ENCODE assay signal across 25 cellular contexts in the genomic region with DNA sequence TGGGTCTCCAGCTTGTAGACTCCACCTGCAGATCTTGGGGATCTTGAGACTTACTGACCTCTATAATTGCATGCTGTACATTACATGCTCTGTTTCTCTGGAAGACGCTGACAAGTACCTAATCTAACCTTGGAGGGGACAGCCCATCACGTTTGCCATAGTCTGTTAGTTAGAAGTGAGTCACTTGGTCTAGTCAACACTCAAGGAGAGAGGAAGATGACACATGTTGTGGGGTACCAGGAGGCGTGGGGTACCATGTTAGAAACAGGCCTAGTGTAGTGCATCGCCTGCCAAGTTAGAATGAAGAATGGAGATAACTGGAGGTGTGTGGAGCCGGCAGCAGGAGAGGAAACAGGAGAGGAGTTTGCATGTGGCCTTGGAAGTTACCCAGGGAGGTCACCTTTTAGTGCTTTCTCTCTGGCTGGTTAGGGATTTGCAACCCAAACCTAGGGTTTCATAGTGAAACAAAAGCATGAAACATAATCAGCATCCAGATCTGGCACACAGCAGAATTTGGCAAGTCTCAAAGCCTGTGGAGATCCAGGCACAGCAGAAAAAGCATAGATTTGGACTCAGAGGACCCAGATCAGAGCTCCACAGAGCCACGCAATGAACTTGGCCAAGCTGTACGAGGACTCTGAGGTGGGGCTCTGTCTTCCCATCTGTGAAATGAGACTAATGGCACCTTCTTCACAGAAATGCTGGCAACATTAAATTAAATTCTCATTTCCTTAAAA.
DNase-seq lines count a peak whose midpoint lies in the region; ATAC-seq and TF ChIP-seq lines count a peak whose summit lies in the region.
"Had no signal": no experiment of that assay in that cellular context is flagged by ENCODE, and none has a peak within 500 bp of the region (broad histone marks: within the 10 kb centered on the region; RNA-seq: fewer than 3 reads in every experiment).

No MANE protein-coding gene starts in this region.

- no peak overlapping the region for H3K56ac ChIP-seq in IMR-90 (ENCODE audit: extremely low read depth, insufficient read depth, low read length)

- no peaks in the 10 kb centered on the region for H4K20me1 ChIP-seq in IMR-90 (ENCODE audit: insufficient read depth, low read length)

- H2BK15ac ChIP-seq in IMR-90 (ENCODE audit: low read depth, low read length): peak overlapping the region; percentile 13; the same call in 1 of the 3 replicates

- no peaks in the 10 kb centered on the region for H3K36me3 Mint-ChIP-seq in activated naive CD4-positive, alpha-beta T cell treated with anti-CD3 and anti-CD28 coated beads, Interleukin-2, amount 50 U/mL, for 72 hours
- H3K36me3 Mint-ChIP-seq in dendritic cell treated with granulocyte-macrophage colony-stimulating factor and Interleukin-4, amounts not matched to agents 40 ng/mL and 50 ng/mL, for 4 days (ENCODE audit: low read depth): peaks cover 4% of the 10 kb centered on the region

- BruUV-seq in IMR-90 (replicated peaks; lab: Mats Ljungman, UMichigan): no TSS peak

- CTCF ChIA-PET in IMR-90 (lab: Yijun Ruan, JAX): no interaction called here

- H3K9ac ChIP-seq in IMR-90 (ENCODE audit: low read depth, low read length): no peak overlapping the region

- no peaks in the 10 kb centered on the region for H3K79me1 ChIP-seq in IMR-90 (ENCODE audit: low read depth in 1 of 2, low read length in 2 of 2)

- peak overlapping the region; percentile 21; the same call in 1 of the 2 replicates for H3K4ac ChIP-seq in IMR-90 (ENCODE audit: low read depth, low read length)

- H3K27me3 ChIP-seq in IMR-90 (ENCODE audit: control insufficient read depth, insufficient read depth, low read length) (no peaks in the 10 kb centered on the region), body of pancreas (no peaks in the 10 kb centered on the region), transverse colon (no peaks in the 10 kb centered on the region)
- H3K27me3 ChIP-seq: gastroesophageal sphincter, tibial artery had no signal

- in situ Hi-C loops in IMR-90 (cut with MboI; ENCODE audit: low sequenced_read_pairs) (no loop called here), transverse colon (cut with MboI; ENCODE audit: low pct_ligation_motif_present in 1 of 4, low pct_unique_long_range_greater_than_20kb in 1 of 4, low sequenced_read_pairs in 3 of 4) (no loop called here)

- TF ChIP-seq CTCF in IMR-90 (conservative IDR thresholded peaks at IDR 0.05; ENCODE audit: low read depth, low read length) (no peak), body of pancreas (IDR thresholded peaks at IDR 0.05) (no peak), transverse colon (IDR thresholded peaks at IDR 0.05) (no peak)

- no peak overlapping the region; the same call in 1 of the 2 replicates for H2BK20ac ChIP-seq in IMR-90 (ENCODE audit: low read depth, low read length)

- dilution Hi-C loops in IMR-90 (cut with HindIII; ENCODE audit: low sequenced_read_pairs, unreplicated experiment): no loop called here

- H3K27me3 Mint-ChIP-seq in dendritic cell treated with granulocyte-macrophage colony-stimulating factor and Interleukin-4, amounts not matched to agents 40 ng/mL and 50 ng/mL, for 4 days: no peaks in the 10 kb centered on the region

- H3K9me1 ChIP-seq in IMR-90 (ENCODE audit: insufficient read depth, low read length): peaks cover 15% of the 10 kb centered on the region; the same call in 1 of the 2 replicates

- TF ChIP-seq RAD21 in IMR-90 (IDR thresholded peaks at IDR 0.05; ENCODE audit: low read length): no peak

- H3K18ac ChIP-seq in IMR-90 (ENCODE audit: low read depth, low read length): no peak overlapping the region

- no peak overlapping the region for H3K27ac ChIP-seq in IMR-90 (ENCODE audit: insufficient read depth, low read length)
- H3K27ac ChIP-seq in body of pancreas: no peak overlapping the region
- no peak overlapping the region for H3K27ac ChIP-seq in transverse colon
- H3K27ac ChIP-seq: gastroesophageal sphincter, neutrophil, tibial artery had no signal

- H4K91ac ChIP-seq in IMR-90 (ENCODE audit: insufficient read depth, low read depth, low read length): no peak overlapping the region

- peak overlapping the region; percentile 12; the same call in 1 of the 2 replicates for H2BK120ac ChIP-seq in IMR-90 (ENCODE audit: low read depth, low read length)

- WGBS in IMR-90 (ENCODE audit: extremely low coverage in 2 of 2, insufficient read length in 1 of 2), 2 experiments: 83% methylated on average over 2 of the region's 7 CpGs; no CpG with 5 or more reads in 1 of the 2 experiments
- 69 to 75% methylated on average over 7 of the region's 7 CpGs for WGBS in body of pancreas, 2 donors
- WGBS in transverse colon (ENCODE audit: low coverage in 1 of 2), 2 donors: 81 to 85% methylated on average over 7 of the region's 7 CpGs

- no peak overlapping the region for H2AK9ac ChIP-seq in IMR-90 (replicated peaks; ENCODE audit: low read depth, low read length, poor library complexity)

- no peak overlapping the region for H3K23ac ChIP-seq in IMR-90 (ENCODE audit: low read depth, low read length)

- H3K4me3 ChIP-seq in IMR-90 (ENCODE audit: insufficient read depth, low read depth, low read length) (no peak overlapping the region), body of pancreas (no peak overlapping the region), transverse colon (no peak overlapping the region)
- H3K4me3 ChIP-seq: gastroesophageal sphincter, GM23338, K562, smooth muscle cell, tibial artery had no signal

- peak overlapping the region; percentile 56; the same call in 1 of the 2 replicates for H2AK5ac ChIP-seq in IMR-90 (ENCODE audit: low read depth, low read length)

- H2AFZ ChIP-seq in IMR-90 (replicated peaks; ENCODE audit: low read length, poor library complexity): no peak overlapping the region
- H2AFZ ChIP-seq: GM23338 had no signal

- peaks cover 90% of the 10 kb centered on the region for H3K4me1 Mint-ChIP-seq in dendritic cell treated with granulocyte-macrophage colony-stimulating factor and Interleukin-4, amounts not matched to agents 40 ng/mL and 50 ng/mL, for 4 days (ENCODE audit: low read depth)
- H3K4me1 Mint-ChIP-seq: GM23338 had no signal

- no peak overlapping the region for H4K8ac ChIP-seq in IMR-90 (ENCODE audit: low read depth in 2 of 2, low read length in 2 of 2)

- H3K9me3 ChIP-seq in IMR-90 (ENCODE audit: control insufficient read depth, insufficient read depth, low read length) (no peaks in the 10 kb centered on the region), body of pancreas (no peaks in the 10 kb centered on the region), transverse colon (no peaks in the 10 kb centered on the region)
- H3K9me3 ChIP-seq: gastroesophageal sphincter, neutrophil, tibial artery had no signal

- no peak overlapping the region for H2BK5ac ChIP-seq in IMR-90 (ENCODE audit: low read depth, low read length, poor library complexity, severe bottlenecking)

- no peak overlapping the region for H3K4me3 Mint-ChIP-seq in dendritic cell treated with granulocyte-macrophage colony-stimulating factor and Interleukin-4, amounts not matched to agents 40 ng/mL and 50 ng/mL, for 4 days
- H3K4me3 Mint-ChIP-seq: GM23338 had no signal

- intact Hi-C loops in IMR-90 (cut with micrococcal nuclease) (no loop called here), body of pancreas (cut with DNase I) (no loop called here), transverse colon (cut with DNase I; ENCODE audit: low total_unique reads) (no loop called here)
- intact Hi-C loops in dendritic cell treated with granulocyte-macrophage colony-stimulating factor and Interleukin-4, amounts not matched to agents 40 ng/mL and 50 ng/mL, for 4 days (cut with micrococcal nuclease): loop anchor here (5.0 kb wide), 1 partner anchor 46 kb away; no protein-coding TSS in a partner anchor

- H3K4me2 ChIP-seq in IMR-90 (ENCODE audit: low read depth, low read length): no peak overlapping the region
- H3K4me2 ChIP-seq: GM23338, smooth muscle cell had no signal

- no peak overlapping the region for H3K14ac ChIP-seq in IMR-90 (replicated peaks; ENCODE audit: low read depth, low read length)

- TF ChIP-seq EP300 in transverse colon (IDR thresholded peaks at IDR 0.05; ENCODE audit: low read depth): no peak

- no peaks in the 10 kb centered on the region for H3K9me3 Mint-ChIP-seq in activated naive CD4-positive, alpha-beta T cell treated with anti-CD3 and anti-CD28 coated beads, Interleukin-2, amount 50 U/mL, for 72 hours
- H3K9me3 Mint-ChIP-seq in dendritic cell treated with granulocyte-macrophage colony-stimulating factor and Interleukin-4, amounts not matched to agents 40 ng/mL and 50 ng/mL, for 4 days: no peaks in the 10 kb centered on the region
- H3K9me3 Mint-ChIP-seq: GM23338 had no signal

- peak; percentile 70 to 76 for ATAC-seq in activated naive CD4-positive, alpha-beta T cell treated with anti-CD3 and anti-CD28 coated beads, Interleukin-2, amount 50 U/mL, for 72 hours
- no peak for ATAC-seq in IMR-90 (ENCODE audit: low read depth)
- no peak for ATAC-seq in body of pancreas
- ATAC-seq: gastroesophageal sphincter, GM23338, K562 had no signal

- H3K4me1 ChIP-seq in IMR-90 (ENCODE audit: control insufficient read depth, insufficient read depth, low read length): peaks cover 9% of the 10 kb centered on the region
- no peaks in the 10 kb centered on the region for H3K4me1 ChIP-seq in body of pancreas
- peaks cover 4 to 20% (median 9%) of the 10 kb centered on the region in 4 donors for H3K4me1 ChIP-seq in transverse colon

- H3K36me3 ChIP-seq in IMR-90 (ENCODE audit: control insufficient read depth, insufficient read depth, low read length) (no peaks in the 10 kb centered on the region), body of pancreas (replicated peaks in 1 of 2; ENCODE audit: insufficient read depth in 1 of 2, low read depth in 2 of 2) (no peaks in the 10 kb centered on the region), transverse colon (no peaks in the 10 kb centered on the region)
- H3K36me3 ChIP-seq: gastroesophageal sphincter, neutrophil, tibial artery had no signal

- no peak overlapping the region for H4K5ac ChIP-seq in IMR-90 (ENCODE audit: low read depth, low read length)

- no peak for TF ChIP-seq POLR2A in IMR-90 (IDR thresholded peaks at IDR 0.05; ENCODE audit: low read depth, low read length)
- TF ChIP-seq POLR2A in body of pancreas (IDR thresholded peaks at IDR 0.05): no peak
- TF ChIP-seq POLR2A in transverse colon (IDR thresholded peaks at IDR 0.05): no peak

- POLR2A ChIA-PET in IMR-90 (lab: Charles Lee; ENCODE audit: unreplicated experiment): no interaction called here

- peak overlapping the region; percentile 5 to 30 for H3K27ac Mint-ChIP-seq in activated naive CD4-positive, alpha-beta T cell treated with anti-CD3 and anti-CD28 coated beads, Interleukin-2, amount 50 U/mL, for 72 hours
- H3K27ac Mint-ChIP-seq in dendritic cell treated with granulocyte-macrophage colony-stimulating factor and Interleukin-4, amounts not matched to agents 40 ng/mL and 50 ng/mL, for 4 days: peak overlapping the region; percentile 87
- H3K27ac Mint-ChIP-seq: GM23338 had no signal

- no peak for DNase-seq in activated naive CD4-positive, alpha-beta T cell treated with anti-CD3 and anti-CD28 coated beads, Interleukin-2, amount 50 U/mL, for 72 hours (ENCODE audit: low spot score in 2 of 2)
- no peak for DNase-seq in activated naive CD4-positive, alpha-beta T cell treated with anti-CD3 and anti-CD28 coated beads, Interleukin-2, amount 50 U/mL, for 16 hours
- DNase-seq in IMR-90 (no peak), body of pancreas (no peak), COR-L47 (lab: John Stamatoyannopoulos, UW) (no peak), transverse colon (no peak)
- DNase-seq in stimulated activated CD4-positive, alpha-beta T cell treated with anti-CD3 and anti-CD28 coated beads, TNF-alpha, amount 100 ng/mL, for 48 hours (ENCODE audit: low read depth in 3 of 3): peak in 2 of 3 donors; percentile 33 to 56
- DNase-seq: activated gamma-delta T cell treated with Interleukin-2 at 50 U/mL for 16 hours; aorta; cerebellar nuclear complex; DMS79 treated with DMSO at 0.1 percent for 48 hours; effector CD4-positive, alpha-beta T cell; erythroblast; kidney; NCI-H146; NCI-H2171 treated with DMSO at 0.1 percent for 48 hours; NCI-H526 treated with DMSO at 0.1 percent for 48 hours; SHP77 treated with DMSO at 0.1 percent for 48 hours; tibial artery had no signal

Comparison
In these comparisons a context has a peak if more than half of its experiments do, and no peak if none do; other contexts are left out.
1. ATAC-seq: peak in activated naive CD4-positive, alpha-beta T cell treated with anti-CD3 and anti-CD28 coated beads, Interleukin-2, amount 50 U/mL, for 72 hours (2 of 2); none in IMR-90 (single experiment) and body of pancreas (single experiment).
2. DNase-seq: peak in stimulated activated CD4-positive, alpha-beta T cell treated with anti-CD3 and anti-CD28 coated beads, TNF-alpha, amount 100 ng/mL, for 48 hours (2 of 3); none in activated naive CD4-positive, alpha-beta T cell treated with anti-CD3 and anti-CD28 coated beads, Interleukin-2, amount 50 U/mL, for 72 hours (0 of 2), activated naive CD4-positive, alpha-beta T cell treated with anti-CD3 and anti-CD28 coated beads, Interleukin-2, amount 50 U/mL, for 16 hours (single experiment), IMR-90 (single experiment), body of pancreas (0 of 4), COR-L47 (single experiment) and transverse colon (single experiment).